ENCODE assay signal across 8 cellular contexts in genomic region chr6:35583893-35584688, GRCh38.
DNase-seq lines count a peak whose midpoint lies in the region; ATAC-seq lines count a peak whose summit lies in the region.

No MANE protein-coding gene starts in this region.

- peaks cover 37% of the 10 kb centered on the region for H3K36me3 Mint-ChIP-seq in central memory CD8-positive, alpha-beta T cell (ENCODE audit: insufficient read depth)

- peak; percentile 56 for DNase-seq in SIG-M5 treated with dmso at 0.1 percent for 504 hours (lab: John Stamatoyannopoulos, UW; ENCODE audit: unreplicated experiment)
- DNase-seq in SIG-M5 (lab: John Stamatoyannopoulos, UW): no peak
- peak; percentile 25 for DNase-seq in NCI-H226
- peak; percentile 66 to 69 for DNase-seq in central memory CD8-positive, alpha-beta T cell (ENCODE audit: low spot score in 2 of 2)
- DNase-seq in kidney glomerular epithelial cell (lab: John Stamatoyannopoulos, UW): peak; percentile 63
- peak; percentile 59 to 61 for DNase-seq in stimulated activated CD4-positive, alpha-beta T cell treated with anti-CD3 and anti-CD28 coated beads, Interleukin-4, amount 100 ng/mL, for 48 hours (ENCODE audit: low read depth in 2 of 2)

- ATAC-seq in activated CD4-positive, CD25-positive, alpha-beta regulatory T cell treated with anti-CD3 and anti-CD28 coated beads, Interleukin-2, amount 50 U/mL, for 24 hours: peak; percentile 67 to 73
- ATAC-seq in central memory CD8-positive, alpha-beta T cell (replicated peaks; ENCODE audit: extremely low read depth, poor library complexity, severe bottlenecking): no peak
- ATAC-seq in HG03378 (IDR thresholded peaks at IDR 0.05; ENCODE audit: unreplicated experiment): no peak

- H3K27me3 Mint-ChIP-seq in central memory CD8-positive, alpha-beta T cell: no peaks in the 10 kb centered on the region

- no peak overlapping the region for H3K27ac Mint-ChIP-seq in central memory CD8-positive, alpha-beta T cell (ENCODE audit: low read depth)

- no peak overlapping the region for H3K4me3 Mint-ChIP-seq in central memory CD8-positive, alpha-beta T cell

- no peaks in the 10 kb centered on the region for H3K9me3 Mint-ChIP-seq in central memory CD8-positive, alpha-beta T cell

- H3K4me1 Mint-ChIP-seq in central memory CD8-positive, alpha-beta T cell: peaks cover 29% of the 10 kb centered on the region

Comparison
In these comparisons a context has a peak if more than half of its experiments do, and no peak if none do; other contexts are left out.
1. ATAC-seq: peak in activated CD4-positive, CD25-positive, alpha-beta regulatory T cell treated with anti-CD3 and anti-CD28 coated beads, Interleukin-2, amount 50 U/mL, for 24 hours (2 of 2); none in central memory CD8-positive, alpha-beta T cell (single experiment) and HG03378 (single experiment).